Comparison of ENCODE assay signal across 8 cellular contexts in the genomic region with DNA sequence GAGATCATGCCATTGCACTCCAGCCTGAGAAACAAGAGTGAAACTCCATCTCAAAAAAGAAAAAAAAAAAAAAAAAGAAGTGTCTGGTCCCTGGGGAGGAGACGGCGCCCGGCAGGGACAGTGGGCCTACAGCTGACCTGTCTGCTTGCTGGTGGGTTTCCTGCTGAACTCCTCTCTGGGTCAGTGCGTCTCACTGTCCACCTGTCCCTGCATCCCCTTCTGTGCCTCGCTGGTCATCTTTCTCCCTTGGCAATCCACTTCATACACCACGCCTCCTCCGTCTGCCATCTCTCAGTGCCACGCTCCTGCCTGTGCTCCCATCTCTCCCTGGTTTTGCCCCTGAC.
A peak's percentile ranks its signal among the peaks of the same experiment; 100 is the strongest.
DNase-seq lines count a peak whose midpoint lies in the region; TF ChIP-seq lines count a peak whose summit lies in the region.

No MANE protein-coding gene starts in this region.

- no peaks in the 10 kb centered on the region for H4K20me1 ChIP-seq in OCI-LY3 (ENCODE audit: insufficient read depth, low read length)

- H3K36me3 ChIP-seq in OCI-LY3 (replicated peaks; ENCODE audit: low read depth, low read length) (peaks cover 9% of the 10 kb centered on the region), esophagus squamous epithelium (no peaks in the 10 kb centered on the region)

- peak overlapping the region; percentile 62 for H3K9ac ChIP-seq in OCI-LY3 (ENCODE audit: low read length)

- peaks cover 12% of the 10 kb centered on the region for H3K4me1 ChIP-seq in OCI-LY3 (ENCODE audit: low read length)
- H3K4me1 ChIP-seq in esophagus squamous epithelium: peaks cover 10 to 21% (median 11%) of the 10 kb centered on the region in 3 donors

- 27 to 38% methylated on average over 7 to 8 of the region's 8 CpGs for WGBS in esophagus squamous epithelium, 2 donors

- H3K27ac ChIP-seq in OCI-LY3 (ENCODE audit: low read length) (peak overlapping the region; percentile 37; the same call in 1 of the 2 replicates), esophagus squamous epithelium (peak overlapping the region; percentile 60 to 72 (median 64))

- peak overlapping the region; percentile 92 for H3K4me3 ChIP-seq in OCI-LY3 (ENCODE audit: low read length)
- H3K4me3 ChIP-seq in esophagus squamous epithelium: peak overlapping the region; percentile 44 to 85 (median 68)
- H3K4me3 ChIP-seq in retinal pigment epithelial cell (ENCODE audit: low read length): peak overlapping the region; percentile 64

- H3K4me2 ChIP-seq in OCI-LY3 (ENCODE audit: low read length): peak overlapping the region; percentile 98

- peaks cover 23% of the 10 kb centered on the region for H3K36me3 Mint-ChIP-seq in activated T-cell treated with anti-CD3 and anti-CD28 coated beads, Interleukin-2, amount 50 U/mL, for 24 hours (ENCODE audit: low read depth)

- intact Hi-C loops in esophagus squamous epithelium (cut with DNase I): no loop called here

- DNase-seq in activated T-cell treated with anti-CD3 and anti-CD28 coated beads, Interleukin-2, amount 50 U/mL, for 24 hours: no peak
- no peak for DNase-seq in activated T-cell treated with anti-CD3 and anti-CD28 coated beads, Interleukin-2, amount 50 U/mL, for 1 hour
- DNase-seq in esophagus squamous epithelium (lab: John Stamatoyannopoulos, UW) (no peak), retinal pigment epithelial cell (ENCODE audit: low read depth) (no peak), NCI-H2107 treated with DMSO at 0.1 percent for 48 hours (lab: John Stamatoyannopoulos, UW; ENCODE audit: unreplicated experiment) (no peak), LoVo (ENCODE audit: low spot score) (no peak), NK-92 (lab: John Stamatoyannopoulos, UW; ENCODE audit: unreplicated experiment) (no peak)

- H3K4me3 Mint-ChIP-seq in activated T-cell treated with anti-CD3 and anti-CD28 coated beads, Interleukin-2, amount 50 U/mL, for 24 hours: peak overlapping the region; percentile 96

- TF ChIP-seq CTCF in OCI-LY3 (IDR thresholded peaks at IDR 0.05; ENCODE audit: low read depth, low read length): no peak
- TF ChIP-seq CTCF in esophagus squamous epithelium (IDR thresholded peaks at IDR 0.05): no peak
- TF ChIP-seq CTCF in retinal pigment epithelial cell (conservative IDR thresholded peaks at IDR 0.05; ENCODE audit: low read depth, low read length): no peak

- H3K9me3 ChIP-seq in OCI-LY3 (ENCODE audit: insufficient read depth, low read length) (no peaks in the 10 kb centered on the region), esophagus squamous epithelium (no peaks in the 10 kb centered on the region)

- H3K27ac Mint-ChIP-seq in activated T-cell treated with anti-CD3 and anti-CD28 coated beads, Interleukin-2, amount 50 U/mL, for 24 hours: peak overlapping the region; percentile 95

- H3K27me3 ChIP-seq in OCI-LY3 (ENCODE audit: low read depth, low read length) (no peaks in the 10 kb centered on the region), esophagus squamous epithelium (no peaks in the 10 kb centered on the region)

- H3K9me3 Mint-ChIP-seq in activated T-cell treated with anti-CD3 and anti-CD28 coated beads, Interleukin-2, amount 50 U/mL, for 24 hours: peaks cover 3% of the 10 kb centered on the region

- peaks cover 12% of the 10 kb centered on the region for H3K79me2 ChIP-seq in OCI-LY3 (ENCODE audit: low read length)

- TF ChIP-seq POLR2A in esophagus squamous epithelium (IDR thresholded peaks at IDR 0.05): no peak

- H3K4me1 Mint-ChIP-seq in activated T-cell treated with anti-CD3 and anti-CD28 coated beads, Interleukin-2, amount 50 U/mL, for 24 hours (ENCODE audit: low read depth): peaks cover 13% of the 10 kb centered on the region

- H3K27me3 Mint-ChIP-seq in activated T-cell treated with anti-CD3 and anti-CD28 coated beads, Interleukin-2, amount 50 U/mL, for 24 hours: no peaks in the 10 kb centered on the region

- H2AFZ ChIP-seq in OCI-LY3 (ENCODE audit: low read depth, low read length): peak overlapping the region; percentile 82
